In the genomic region with DNA sequence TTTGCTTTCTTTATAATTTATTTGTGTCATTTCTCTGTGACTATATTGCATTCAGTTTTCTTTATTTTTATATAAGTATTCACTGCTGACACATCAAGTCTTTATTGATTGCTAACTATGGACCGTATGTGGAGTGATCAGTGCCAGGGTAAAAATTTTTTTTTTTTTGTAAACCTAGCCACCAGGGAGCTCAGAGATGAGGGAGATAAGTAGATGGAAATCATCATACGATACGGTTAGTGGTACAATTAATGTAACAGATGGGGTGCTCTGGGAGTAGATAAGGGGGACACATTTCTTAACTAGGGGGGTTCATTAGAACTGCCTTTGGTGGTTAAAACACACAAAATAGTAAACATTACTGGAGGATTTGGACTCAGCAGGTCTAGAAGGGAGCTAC, we compare ENCODE assay signal across 4 cellular contexts.
"Had no signal": no experiment of that assay in that cellular context is flagged by ENCODE, and none has a peak within 500 bp of the region (broad histone marks: within the 10 kb centered on the region; RNA-seq: fewer than 3 reads in every experiment).

No MANE protein-coding gene starts in this region.

- H3K4me3 Mint-ChIP-seq: H9 had no signal

- H3K9ac ChIP-seq: GM23248 had no signal

- DNase-seq: GM23248, H9, HCEC 1CT, IMR-90 had no signal

- H2AFZ ChIP-seq: GM23248 had no signal

- H3K9me3 Mint-ChIP-seq: H9 had no signal

- H3K27ac ChIP-seq: GM23248 had no signal

- H3K4me3 ChIP-seq: GM23248 had no signal
